ENCODE assay signal across 15 cellular contexts in genomic region chr15:51908312-51908711, GRCh38.
DNase-seq lines count a peak whose midpoint lies in the region; ATAC-seq, FAIRE-seq and TF ChIP-seq lines count a peak whose summit lies in the region.
"Had no signal": no experiment of that assay in that cellular context is flagged by ENCODE, and none has a peak within 500 bp of the region (broad histone marks: within the 10 kb centered on the region; RNA-seq: fewer than 3 reads in every experiment).

No MANE protein-coding gene starts in this region.

- POLR2A ChIA-PET in A549 (lab: Yijun Ruan, JAX): interaction anchor here (0.7 kb wide), 1 partner anchor 22 kb away, joined by 3 read pairs; no protein-coding TSS in a partner anchor
- POLR2A ChIA-PET in IMR-90 (lab: Charles Lee; ENCODE audit: unreplicated experiment): no interaction called here
- POLR2A ChIA-PET in activated CD8-positive, alpha-beta T cell treated with anti-CD3 and anti-CD28 coated beads for 36 hours (lab: Charles Lee): no interaction called here

- no peaks in the 10 kb centered on the region for H3K9me3 ChIP-seq in A549
- no peaks in the 10 kb centered on the region for H3K9me3 ChIP-seq in IMR-90 (ENCODE audit: control insufficient read depth, insufficient read depth, low read length)
- H3K9me3 ChIP-seq in left lung: no peaks in the 10 kb centered on the region
- H3K9me3 ChIP-seq: gastroesophageal sphincter had no signal

- TF ChIP-seq RAD21 in A549 (conservative IDR thresholded peaks at IDR 0.05 in 1 of 2, IDR thresholded peaks at IDR 0.05 in 1 of 2): no peak
- TF ChIP-seq RAD21 in IMR-90 (IDR thresholded peaks at IDR 0.05; ENCODE audit: low read length): no peak

- no peak for FAIRE-seq in A549 (lab: Jason Lieb, UNC)
- FAIRE-seq: A204.1 had no signal

- dilution Hi-C loops in IMR-90 (cut with HindIII; ENCODE audit: low sequenced_read_pairs, unreplicated experiment): no loop called here

- BruUV-seq in IMR-90 (replicated peaks; lab: Mats Ljungman, UMichigan): no TSS peak

- in situ Hi-C loops in IMR-90 (cut with MboI; ENCODE audit: low sequenced_read_pairs): loop anchor here (25.0 kb wide), 1 partner anchor 271 kb away; no protein-coding TSS in a partner anchor
- in situ Hi-C loops in astrocyte of the spinal cord (cut with HindIII; ENCODE audit: low sequenced_read_pairs): no loop called here

- no peak for TF ChIP-seq EP300 in A549 (IDR thresholded peaks at IDR 0.05)

- no peak overlapping the region for H4K8ac ChIP-seq in IMR-90 (ENCODE audit: low read depth in 2 of 2, low read length in 2 of 2)

- no peak overlapping the region; a peak in 1 of 6 replicates for H3K27ac ChIP-seq in A549
- H3K27ac ChIP-seq in IMR-90 (ENCODE audit: insufficient read depth, low read length): no peak overlapping the region
- peak overlapping the region in 1 of 2 donors; percentile 19 for H3K27ac ChIP-seq in left lung
- H3K27ac ChIP-seq: dorsolateral prefrontal cortex, gastroesophageal sphincter had no signal

- H2BK5ac ChIP-seq in IMR-90 (ENCODE audit: low read depth, low read length, poor library complexity, severe bottlenecking): no peak overlapping the region

- no peak overlapping the region for H3K23ac ChIP-seq in IMR-90 (ENCODE audit: low read depth, low read length)

- peaks cover 18% of the 10 kb centered on the region for H4K20me1 ChIP-seq in IMR-90 (ENCODE audit: insufficient read depth, low read length)

- H3K27me3 Mint-ChIP-seq in activated CD8-positive, alpha-beta T cell treated with anti-CD3 and anti-CD28 coated beads for 36 hours: no peaks in the 10 kb centered on the region
- H3K27me3 Mint-ChIP-seq: activated CD8-positive, alpha-beta memory T cell treated with anti-CD3 and anti-CD28 coated beads, Interleukin-2, amount 10 ng/mL, durations not matched to agents 7 days and 5 days; CD4-positive, alpha-beta T cell had no signal

- no peak overlapping the region for H2AK5ac ChIP-seq in IMR-90 (ENCODE audit: low read depth, low read length)

- CTCF ChIA-PET in A549 (lab: Yijun Ruan, JAX) (interaction anchor here (0.6 to 1.6 kb wide), 6 partner anchors 9 to 131 kb away, joined by 3 to 8 read pairs (median 3); no protein-coding TSS in a partner anchor), IMR-90 (lab: Yijun Ruan, JAX) (no interaction called here)
- CTCF ChIA-PET in activated CD8-positive, alpha-beta T cell treated with anti-CD3 and anti-CD28 coated beads for 36 hours (lab: Charles Lee): interaction anchor here (0.7 to 2.5 kb wide), 2 partner anchors 20 to 25 kb away, joined by 3 to 14 read pairs; no protein-coding TSS in a partner anchor

- H3K27me3 ChIP-seq in IMR-90 (ENCODE audit: control insufficient read depth, insufficient read depth, low read length): no peaks in the 10 kb centered on the region
- no peaks in the 10 kb centered on the region for H3K27me3 ChIP-seq in left lung
- H3K27me3 ChIP-seq: dorsolateral prefrontal cortex, gastroesophageal sphincter had no signal

- H2BK15ac ChIP-seq in IMR-90 (ENCODE audit: low read depth, low read length): no peak overlapping the region

- H2BK120ac ChIP-seq in IMR-90 (ENCODE audit: low read depth, low read length): no peak overlapping the region

- no peak overlapping the region for H4K91ac ChIP-seq in IMR-90 (ENCODE audit: insufficient read depth, low read depth, low read length)

- no peak overlapping the region for H3K4me3 Mint-ChIP-seq in activated CD8-positive, alpha-beta T cell treated with anti-CD3 and anti-CD28 coated beads for 36 hours
- H3K4me3 Mint-ChIP-seq: activated CD8-positive, alpha-beta memory T cell treated with anti-CD3 and anti-CD28 coated beads, Interleukin-2, amount 10 ng/mL, durations not matched to agents 7 days and 5 days; CD4-positive, alpha-beta T cell had no signal

- no peak overlapping the region for H3K27ac Mint-ChIP-seq in activated CD8-positive, alpha-beta T cell treated with anti-CD3 and anti-CD28 coated beads for 36 hours
- H3K27ac Mint-ChIP-seq: activated CD8-positive, alpha-beta memory T cell treated with anti-CD3 and anti-CD28 coated beads, Interleukin-2, amount 10 ng/mL, durations not matched to agents 7 days and 5 days; CD4-positive, alpha-beta T cell had no signal

- TF ChIP-seq POLR2A in A549 (IDR thresholded peaks at IDR 0.05; ENCODE audit: low read length) (no peak), IMR-90 (IDR thresholded peaks at IDR 0.05; ENCODE audit: low read depth, low read length) (no peak)

- DNase-seq in A549 (ENCODE audit: low read depth in 1 of 2, low spot score in 1 of 2) (peak in 1 of 2 experiments; percentile 36), IMR-90 (peak; percentile 59), astrocyte of the spinal cord (ENCODE audit: low read depth, low spot score) (peak; percentile 42), left lung (no peak), DMS153 treated with DMSO at 0.1 percent for 48 hours (lab: John Stamatoyannopoulos, UW; ENCODE audit: unreplicated experiment) (no peak)
- DNase-seq in stimulated activated naive CD4-positive, alpha-beta T cell treated with Interleukin-2 at 50 U/mL for 16 hours (lab: John Stamatoyannopoulos, UW): no peak
- DNase-seq in activated CD8-positive, alpha-beta T cell treated with anti-CD3 and anti-CD28 coated beads for 36 hours: no peak
- no peak for DNase-seq in activated CD8-positive, alpha-beta memory T cell treated with anti-CD3 and anti-CD28 coated beads for 24 hours
- DNase-seq: activated CD8-positive, alpha-beta memory T cell treated with anti-CD3 and anti-CD28 coated beads, Interleukin-2, amount 10 ng/mL, durations not matched to agents 7 days and 5 days; activated effector memory CD4-positive, alpha-beta T cell treated with Interleukin-2 at 50 U/mL for 16 hours; CD4-positive, alpha-beta T cell; dorsolateral prefrontal cortex; stimulated activated CD4-positive, alpha-beta T cell treated with anti-CD3 and anti-CD28 coated beads, Interleukin-4, amount 100 ng/mL, for 4 hours had no signal

- H3K79me1 ChIP-seq in IMR-90 (ENCODE audit: low read depth in 1 of 2, low read length in 2 of 2): peaks cover 4 to 37% of the 10 kb centered on the region in 2 experiments

- H4K5ac ChIP-seq in IMR-90 (ENCODE audit: low read depth, low read length): no peak overlapping the region

- ATAC-seq in A549: no peak
- ATAC-seq in IMR-90 (ENCODE audit: low read depth): peak; percentile 53
- peak; percentile 21 for ATAC-seq in left lung
- no peak for ATAC-seq in activated CD8-positive, alpha-beta T cell treated with anti-CD3 and anti-CD28 coated beads for 36 hours
- ATAC-seq: activated CD8-positive, alpha-beta memory T cell treated with anti-CD3 and anti-CD28 coated beads, Interleukin-2, amount 10 ng/mL, durations not matched to agents 7 days and 5 days; gastroesophageal sphincter had no signal

- H3K36me3 ChIP-seq in IMR-90 (ENCODE audit: control insufficient read depth, insufficient read depth, low read length) (peaks cover 12% of the 10 kb centered on the region), left lung (peaks cover 0 to 81% of the 10 kb centered on the region in 2 donors)

- no peak overlapping the region for H3K9ac ChIP-seq in IMR-90 (ENCODE audit: low read depth, low read length)

- peaks cover 11% of the 10 kb centered on the region for H3K9me1 ChIP-seq in IMR-90 (ENCODE audit: insufficient read depth, low read length)

- peaks cover 31% of the 10 kb centered on the region for H3K36me3 Mint-ChIP-seq in activated CD8-positive, alpha-beta T cell treated with anti-CD3 and anti-CD28 coated beads for 36 hours (ENCODE audit: low read depth)

- 93% methylated on average over 1 of the region's 1 CpG for WGBS in A549 (ENCODE audit: missing lambda C conversion rate)
- WGBS in IMR-90 (ENCODE audit: extremely low coverage in 2 of 2, insufficient read length in 1 of 2), 2 experiments: no CpG with 5 or more reads among the region's 1 CpG

- peaks cover 53% of the 10 kb centered on the region for H3K4me1 ChIP-seq in A549
- H3K4me1 ChIP-seq in IMR-90 (ENCODE audit: control insufficient read depth, insufficient read depth, low read length): peaks cover 12% of the 10 kb centered on the region
- H3K4me1 ChIP-seq in left lung: peaks cover 0 to 17% of the 10 kb centered on the region in 2 donors
- H3K4me1 ChIP-seq: gastroesophageal sphincter had no signal

- H3K4me3 ChIP-seq in A549: no peak overlapping the region
- no peak overlapping the region for H3K4me3 ChIP-seq in IMR-90 (ENCODE audit: insufficient read depth, low read depth, low read length)
- H3K4me3 ChIP-seq in astrocyte of the spinal cord (ENCODE audit: low read depth, low read length): no peak overlapping the region
- H3K4me3 ChIP-seq in left lung: no peak overlapping the region
- H3K4me3 ChIP-seq: dorsolateral prefrontal cortex, gastroesophageal sphincter had no signal

- peak overlapping the region; percentile 10 for H3K4me2 ChIP-seq in A549
- H3K4me2 ChIP-seq in IMR-90 (ENCODE audit: low read depth, low read length): no peak overlapping the region

- intact Hi-C loops in IMR-90 (cut with micrococcal nuclease): no loop called here
- intact Hi-C loops in left lung (cut with DNase I): no loop called here
- intact Hi-C loops in activated CD8-positive, alpha-beta T cell treated with anti-CD3 and anti-CD28 coated beads for 36 hours (cut with micrococcal nuclease): no loop called here

- no peak overlapping the region for H2AK9ac ChIP-seq in IMR-90 (replicated peaks; ENCODE audit: low read depth, low read length, poor library complexity)

- H3K9me3 Mint-ChIP-seq in activated CD8-positive, alpha-beta T cell treated with anti-CD3 and anti-CD28 coated beads for 36 hours: no peaks in the 10 kb centered on the region
- H3K9me3 Mint-ChIP-seq: CD4-positive, alpha-beta T cell had no signal

- H3K4ac ChIP-seq in IMR-90 (ENCODE audit: low read depth, low read length): no peak overlapping the region

- no peaks in the 10 kb centered on the region for H3K4me1 Mint-ChIP-seq in activated CD8-positive, alpha-beta T cell treated with anti-CD3 and anti-CD28 coated beads for 36 hours (ENCODE audit: low read depth)
- H3K4me1 Mint-ChIP-seq: activated CD8-positive, alpha-beta memory T cell treated with anti-CD3 and anti-CD28 coated beads, Interleukin-2, amount 10 ng/mL, durations not matched to agents 7 days and 5 days had no signal

- TF ChIP-seq CTCF in A549 (IDR thresholded peaks at IDR 0.05) (no peak), IMR-90 (conservative IDR thresholded peaks at IDR 0.05; ENCODE audit: low read depth, low read length) (no peak), astrocyte of the spinal cord (IDR thresholded peaks at IDR 0.05; ENCODE audit: low read depth, low read length) (no peak), left lung (IDR thresholded peaks at IDR 0.05) (no peak)
- no peak for TF ChIP-seq CTCF in activated CD8-positive, alpha-beta T cell treated with anti-CD3 and anti-CD28 coated beads for 36 hours (IDR thresholded peaks at IDR 0.05)

- no peak overlapping the region for H3K18ac ChIP-seq in IMR-90 (ENCODE audit: low read depth, low read length)

- H2BK20ac ChIP-seq in IMR-90 (ENCODE audit: low read depth, low read length): no peak overlapping the region

- H3K14ac ChIP-seq in IMR-90 (replicated peaks; ENCODE audit: low read depth, low read length): no peak overlapping the region

- H3K56ac ChIP-seq in IMR-90 (ENCODE audit: extremely low read depth, insufficient read depth, low read length): no peak overlapping the region

- H2AFZ ChIP-seq in IMR-90 (replicated peaks; ENCODE audit: low read length, poor library complexity): no peak overlapping the region

TF ChIP-seq in A549, 52 proteins besides CTCF, POLR2A, EP300 and RAD21 (continues in another document):
- TF ChIP-seq HDAC2 (IDR thresholded peaks at IDR 0.05): no peak

TF ChIP-seq in IMR-90, 13 proteins besides CTCF, POLR2A, EP300 and RAD21 (continues in another document):
- TF ChIP-seq MAZ (IDR thresholded peaks at IDR 0.05; ENCODE audit: borderline replicate concordance, low read depth, low read length): no peak

Comparison
In these comparisons a context has a peak if more than half of its experiments do, and no peak if none do; other contexts are left out.
1. ATAC-seq: peak in IMR-90 (single experiment) and left lung (single experiment); none in A549 (0 of 2) and activated CD8-positive, alpha-beta T cell treated with anti-CD3 and anti-CD28 coated beads for 36 hours (single experiment).
2. DNase-seq: peak in IMR-90 (single experiment) and astrocyte of the spinal cord (single experiment); none in left lung (0 of 2), DMS153 treated with DMSO at 0.1 percent for 48 hours (single experiment), stimulated activated naive CD4-positive, alpha-beta T cell treated with Interleukin-2 at 50 U/mL for 16 hours (single experiment), activated CD8-positive, alpha-beta T cell treated with anti-CD3 and anti-CD28 coated beads for 36 hours (single experiment) and activated CD8-positive, alpha-beta memory T cell treated with anti-CD3 and anti-CD28 coated beads for 24 hours (single experiment).